Comparison of ENCODE assay signal across 9 cellular contexts in the genomic region with DNA sequence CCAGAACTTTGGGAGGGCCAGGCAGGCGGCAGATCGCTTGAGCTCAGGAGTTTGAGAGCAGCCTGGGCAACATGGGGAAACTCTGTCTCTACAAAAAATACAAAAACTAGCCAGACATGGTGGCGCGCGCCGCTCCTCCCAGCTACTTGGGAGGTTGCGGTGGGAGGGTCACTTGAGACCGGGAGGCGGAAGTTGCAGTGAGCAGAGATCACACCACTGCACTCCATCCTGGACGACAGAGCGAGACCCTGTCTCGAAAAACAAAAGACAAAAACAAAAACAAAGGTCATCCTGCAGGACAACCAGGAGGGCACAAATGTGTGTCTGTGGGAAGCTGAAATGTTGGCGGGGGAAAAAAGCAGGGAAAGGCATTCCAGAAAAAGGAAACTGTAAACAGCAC.
DNase-seq lines count a peak whose midpoint lies in the region; ATAC-seq and TF ChIP-seq lines count a peak whose summit lies in the region.
"Had no signal": no experiment of that assay in that cellular context is flagged by ENCODE, and none has a peak within 500 bp of the region (broad histone marks: within the 10 kb centered on the region; RNA-seq: fewer than 3 reads in every experiment).

No MANE protein-coding gene starts in this region.

- 60 to 68% (median 61%) methylated on average over 13 of the region's 13 CpGs for WGBS in psoas muscle, 3 donors

- CTCF ChIA-PET in activated CD4-positive, alpha-beta memory T cell treated with anti-CD3 and anti-CD28 coated beads for 36 hours (lab: Charles Lee): interaction anchor here (1.2 to 2.6 kb wide), 2 partner anchors 74 to 103 kb away, joined by 4 to 7 read pairs; no protein-coding TSS in a partner anchor

- peak overlapping the region; percentile 87; the same call in 1 of the 2 replicates for H3K9ac ChIP-seq in ES-I3 (ENCODE audit: low read depth, low read length)

- no peaks in the 10 kb centered on the region for H3K9me3 Mint-ChIP-seq in activated CD4-positive, alpha-beta memory T cell treated with anti-CD3 and anti-CD28 coated beads for 36 hours

- H3K27me3 Mint-ChIP-seq in activated CD4-positive, alpha-beta memory T cell treated with anti-CD3 and anti-CD28 coated beads for 36 hours: no peaks in the 10 kb centered on the region

- peak overlapping the region; percentile 73 for H3K4me3 ChIP-seq in psoas muscle

- peak overlapping the region; percentile 98 for H3K27ac ChIP-seq in psoas muscle

- H3K4me1 ChIP-seq in ES-I3 (ENCODE audit: insufficient read depth, low read length) (peaks cover 12% of the 10 kb centered on the region), psoas muscle (peaks cover 46% of the 10 kb centered on the region)

- H3K9me3 ChIP-seq in ES-I3 (ENCODE audit: control insufficient read depth, insufficient read depth, low read length) (no peaks in the 10 kb centered on the region), psoas muscle (no peaks in the 10 kb centered on the region)

- no peaks in the 10 kb centered on the region for H3K27me3 ChIP-seq in psoas muscle (ENCODE audit: insufficient read depth in 3 of 3, low read length in 2 of 3)

- no peaks in the 10 kb centered on the region for H3K36me3 Mint-ChIP-seq in activated CD4-positive, alpha-beta memory T cell treated with anti-CD3 and anti-CD28 coated beads for 36 hours

- intact Hi-C loops in activated CD4-positive, alpha-beta memory T cell treated with anti-CD3 and anti-CD28 coated beads for 36 hours (cut with micrococcal nuclease): no loop called here
- intact Hi-C loops in psoas muscle (cut with DNase I): loop anchor here in 1 of 2 donors (10.0 kb wide), 1 partner anchor 314 kb away; a partner anchor contains a TSS

- H3K4me1 Mint-ChIP-seq in activated CD4-positive, alpha-beta memory T cell treated with anti-CD3 and anti-CD28 coated beads for 36 hours (ENCODE audit: low read depth): peaks cover 29% of the 10 kb centered on the region

- no peak for ATAC-seq in psoas muscle
- no peak for ATAC-seq in GM19467 (IDR thresholded peaks at IDR 0.05; ENCODE audit: unreplicated experiment)

- peak overlapping the region; percentile 14 for H3K4me3 Mint-ChIP-seq in activated CD4-positive, alpha-beta memory T cell treated with anti-CD3 and anti-CD28 coated beads for 36 hours

- H3K36me3 ChIP-seq in ES-I3 (ENCODE audit: insufficient read depth, low read length) (no peaks in the 10 kb centered on the region), psoas muscle (ENCODE audit: insufficient read depth in 1 of 2, low read depth in 1 of 2) (no peaks in the 10 kb centered on the region)

- POLR2A ChIA-PET in activated CD4-positive, alpha-beta memory T cell treated with anti-CD3 and anti-CD28 coated beads for 36 hours (lab: Charles Lee): interaction anchor here (4.5 kb wide), 1 partner anchor 105 kb away, joined by 47 read pairs; a partner anchor contains a TSS

- H3K27ac Mint-ChIP-seq in activated CD4-positive, alpha-beta memory T cell treated with anti-CD3 and anti-CD28 coated beads for 36 hours: peak overlapping the region; percentile 23

- TF ChIP-seq CTCF in psoas muscle (IDR thresholded peaks at IDR 0.05): no peak

- DNase-seq in activated CD4-positive, alpha-beta memory T cell treated with anti-CD3 and anti-CD28 coated beads for 36 hours: no peak
- DNase-seq in glomerular endothelial cell (ENCODE audit: extremely low read depth, low read depth, low spot score) (peak; percentile 39), psoas muscle (peak in 1 of 2 donors; percentile 56), GM19240 (ENCODE audit: insufficient read length, low spot score) (no peak), NCI-H1694 treated with DMSO at 0.1 percent for 48 hours (lab: John Stamatoyannopoulos, UW) (no peak), SKM-1 treated with dmso at 0.1 percent for 144 hours (lab: John Stamatoyannopoulos, UW; ENCODE audit: unreplicated experiment) (no peak)
- DNase-seq: WERI-Rb-1 had no signal
